ENCODE assay signal across 9 cellular contexts in genomic region chr5:107668933-107669542, GRCh38. TPM values are rescaled to one million over a fixed set of nuclear protein-coding genes. Genes with fewer than 3 reads are reported as not detected.
DNase-seq lines count a peak whose midpoint lies in the region; ATAC-seq and TF ChIP-seq lines count a peak whose summit lies in the region.
"Had no signal": no experiment of that assay in that cellular context is flagged by ENCODE, and none has a peak within 500 bp of the region (broad histone marks: within the 10 kb centered on the region; RNA-seq: fewer than 3 reads in every experiment).

No MANE protein-coding gene starts in this region.

- no peaks in the 10 kb centered on the region for H3K36me3 ChIP-seq in gastroesophageal sphincter

- H3K27me3 ChIP-seq in gastroesophageal sphincter: peaks cover 46% of the 10 kb centered on the region

- 33 to 80% methylated on average over 1 to 7 of the region's 26 CpGs for WGBS in gastroesophageal sphincter (ENCODE audit: low coverage in 1 of 2), 2 donors

- CTCF ChIA-PET in RWPE1 (lab: Yijun Ruan, JAX): interaction anchor here (0.6 to 0.7 kb wide), 3 partner anchors 50 to 796 kb away, joined by 3 to 4 read pairs (median 3); no protein-coding TSS in a partner anchor

- POLR2A ChIA-PET in RWPE1 (lab: Yijun Ruan, JAX; ENCODE audit: low non-redundant PET): no interaction called here

- H3K27ac ChIP-seq in RWPE1: peak overlapping the region; percentile 99
- peak overlapping the region in 3 of 4 donors; percentile 14 to 74 (median 56) for H3K27ac ChIP-seq in gastroesophageal sphincter

- peak overlapping the region; percentile 42 to 56 for H3K4me3 ChIP-seq in gastroesophageal sphincter

- H3K9me3 Mint-ChIP-seq in progenitor cell of endocrine pancreas (ENCODE audit: low read depth): no peaks in the 10 kb centered on the region
- H3K9me3 Mint-ChIP-seq in activated T-helper 1 cell treated with anti-CD3 and anti-CD28 coated beads, Interleukin-12 subunit alpha, Interleukin-12 subunit beta, Interleukin-2, Interleukin-4 antibody, amounts not matched to agents 30 ng/mL and 10 ng/mL and 1 ng/mL, durations not matched to agents 14 hours and 24 hours and 36 hours: no peaks in the 10 kb centered on the region
- H3K9me3 Mint-ChIP-seq: stimulated activated naive CD8-positive, alpha-beta T cell treated with anti-CD3 and anti-CD28 coated beads, Interleukin-15, Interleukin-2, amounts not matched to agents 100 ng/mL and 50 ng/mL, for 24 hours had no signal

- TF ChIP-seq CTCF in RWPE1 (conservative IDR thresholded peaks at IDR 0.05; ENCODE audit: low read depth): no peak
- TF ChIP-seq CTCF in gastroesophageal sphincter (IDR thresholded peaks at IDR 0.05): no peak
- no peak for TF ChIP-seq CTCF in progenitor cell of endocrine pancreas (IDR thresholded peaks at IDR 0.05; ENCODE audit: unreplicated experiment)

- H3K4me1 ChIP-seq in gastroesophageal sphincter: peaks cover 0 to 51% (median 22%) of the 10 kb centered on the region in 3 donors

- peak overlapping the region; percentile 81 for H3K4me3 Mint-ChIP-seq in progenitor cell of endocrine pancreas (ENCODE audit: low read depth)
- no peak overlapping the region for H3K4me3 Mint-ChIP-seq in activated T-helper 1 cell treated with anti-CD3 and anti-CD28 coated beads, Interleukin-12 subunit alpha, Interleukin-12 subunit beta, Interleukin-2, Interleukin-4 antibody, amounts not matched to agents 30 ng/mL and 10 ng/mL and 1 ng/mL, durations not matched to agents 14 hours and 24 hours and 36 hours

- intact Hi-C loops in activated T-helper 1 cell treated with anti-CD3 and anti-CD28 coated beads, Interleukin-12 subunit alpha, Interleukin-12 subunit beta, Interleukin-2, Interleukin-4 antibody, amounts not matched to agents 30 ng/mL and 10 ng/mL and 1 ng/mL, durations not matched to agents 14 hours and 24 hours and 36 hours (cut with micrococcal nuclease): no loop called here

- H3K27me3 Mint-ChIP-seq in progenitor cell of endocrine pancreas: peaks cover 44% of the 10 kb centered on the region
- peaks cover 68% of the 10 kb centered on the region for H3K27me3 Mint-ChIP-seq in activated T-helper 1 cell treated with anti-CD3 and anti-CD28 coated beads, Interleukin-12 subunit alpha, Interleukin-12 subunit beta, Interleukin-2, Interleukin-4 antibody, amounts not matched to agents 30 ng/mL and 10 ng/mL and 1 ng/mL, durations not matched to agents 14 hours and 24 hours and 36 hours (ENCODE audit: insufficient read depth)

- TF ChIP-seq EP300 in gastroesophageal sphincter (IDR thresholded peaks at IDR 0.05): no peak

- H3K9me3 ChIP-seq in gastroesophageal sphincter: no peaks in the 10 kb centered on the region

- H3K4me1 Mint-ChIP-seq in progenitor cell of endocrine pancreas (ENCODE audit: low read depth): peaks cover 17% of the 10 kb centered on the region
- peaks cover 22% of the 10 kb centered on the region for H3K4me1 Mint-ChIP-seq in activated T-helper 1 cell treated with anti-CD3 and anti-CD28 coated beads, Interleukin-12 subunit alpha, Interleukin-12 subunit beta, Interleukin-2, Interleukin-4 antibody, amounts not matched to agents 30 ng/mL and 10 ng/mL and 1 ng/mL, durations not matched to agents 14 hours and 24 hours and 36 hours (ENCODE audit: low read depth)

- H3K36me3 Mint-ChIP-seq in progenitor cell of endocrine pancreas (ENCODE audit: insufficient read depth): no peaks in the 10 kb centered on the region
- H3K36me3 Mint-ChIP-seq in activated T-helper 1 cell treated with anti-CD3 and anti-CD28 coated beads, Interleukin-12 subunit alpha, Interleukin-12 subunit beta, Interleukin-2, Interleukin-4 antibody, amounts not matched to agents 30 ng/mL and 10 ng/mL and 1 ng/mL, durations not matched to agents 14 hours and 24 hours and 36 hours (ENCODE audit: low read depth): no peaks in the 10 kb centered on the region

- no peak for ATAC-seq in gastroesophageal sphincter
- ATAC-seq in HG02938 (IDR thresholded peaks at IDR 0.05; ENCODE audit: unreplicated experiment): no peak

- DNase-seq in Daoy (ENCODE audit: low read depth) (peak; percentile 32), RWPE1 (ENCODE audit: low spot score) (peak; percentile 29), progenitor cell of endocrine pancreas (ENCODE audit: low spot score, unreplicated experiment) (no peak), NCI-H2081 treated with DMSO at 0.1 percent for 48 hours (lab: John Stamatoyannopoulos, UW) (no peak), HPDE6-E6E7 (ENCODE audit: extremely low spot score) (no peak)
- no peak for DNase-seq in activated T-helper 1 cell treated with anti-CD3 and anti-CD28 coated beads, Interleukin-12 subunit alpha, Interleukin-12 subunit beta, Interleukin-2, Interleukin-4 antibody, amounts not matched to agents 30 ng/mL and 10 ng/mL and 1 ng/mL, durations not matched to agents 14 hours and 24 hours and 36 hours (ENCODE audit: low spot score)

- no peak for TF ChIP-seq POLR2A in gastroesophageal sphincter (IDR thresholded peaks at IDR 0.05)

- H3K27ac Mint-ChIP-seq in progenitor cell of endocrine pancreas: peak overlapping the region; percentile 90
- H3K27ac Mint-ChIP-seq in activated T-helper 1 cell treated with anti-CD3 and anti-CD28 coated beads, Interleukin-12 subunit alpha, Interleukin-12 subunit beta, Interleukin-2, Interleukin-4 antibody, amounts not matched to agents 30 ng/mL and 10 ng/mL and 1 ng/mL, durations not matched to agents 14 hours and 24 hours and 36 hours: no peak overlapping the region
- H3K27ac Mint-ChIP-seq: stimulated activated naive CD8-positive, alpha-beta T cell treated with anti-CD3 and anti-CD28 coated beads, Interleukin-15, Interleukin-2, amounts not matched to agents 100 ng/mL and 50 ng/mL, for 24 hours had no signal

RNA-seq across cellular contexts. Expression of gene EFNA5, which starts 1.7 kb away (rescaled TPM):
- total RNA-seq in Daoy (2014; rRNA removed; shearing (Covaris generic)): 4.1 and 5.8 TPM in 2 replicates
- total RNA-seq in gastroesophageal sphincter (1 to 10 TPM; 2.4 to 9.2 (median 3.9) TPM), progenitor cell of endocrine pancreas (12.0 and 16.7 TPM in 2 replicates)
- not detected in 2 replicates for total RNA-seq in activated T-helper 1 cell treated with anti-CD3 and anti-CD28 coated beads, Interleukin-12 subunit alpha, Interleukin-12 subunit beta, Interleukin-2, Interleukin-4 antibody, amounts not matched to agents 30 ng/mL and 10 ng/mL and 1 ng/mL, durations not matched to agents 14 hours and 24 hours and 36 hours

Comparison
In these comparisons a context has a peak if more than half of its experiments do, and no peak if none do; other contexts are left out.
1. DNase-seq: peak in Daoy (single experiment) and RWPE1 (single experiment); none in progenitor cell of endocrine pancreas (single experiment), activated T-helper 1 cell treated with anti-CD3 and anti-CD28 coated beads, Interleukin-12 subunit alpha, Interleukin-12 subunit beta, Interleukin-2, Interleukin-4 antibody, amounts not matched to agents 30 ng/mL and 10 ng/mL and 1 ng/mL, durations not matched to agents 14 hours and 24 hours and 36 hours (single experiment), NCI-H2081 treated with DMSO at 0.1 percent for 48 hours (single experiment) and HPDE6-E6E7 (single experiment).